Comparison of ENCODE assay signal across 4 cellular contexts in genomic region chr17:49145654-49146053, GRCh38. TPM values are rescaled to one million over a fixed set of nuclear protein-coding genes. Genes with fewer than 3 reads are reported as not detected.
"Had no signal": no experiment of that assay in that cellular context is flagged by ENCODE, and none has a peak within 500 bp of the region (broad histone marks: within the 10 kb centered on the region; RNA-seq: fewer than 3 reads in every experiment).

No MANE protein-coding gene starts in this region.

RNA-seq across cellular contexts. Expression of gene B4GALNT2, which starts 13.1 kb away (rescaled TPM):
- total RNA-seq: M059J, OCI-LY7, Right ventricle myocardium inferior, SJCRH30 had no signal
